8 cellular contexts compared by ENCODE assay signal in the genomic region with DNA sequence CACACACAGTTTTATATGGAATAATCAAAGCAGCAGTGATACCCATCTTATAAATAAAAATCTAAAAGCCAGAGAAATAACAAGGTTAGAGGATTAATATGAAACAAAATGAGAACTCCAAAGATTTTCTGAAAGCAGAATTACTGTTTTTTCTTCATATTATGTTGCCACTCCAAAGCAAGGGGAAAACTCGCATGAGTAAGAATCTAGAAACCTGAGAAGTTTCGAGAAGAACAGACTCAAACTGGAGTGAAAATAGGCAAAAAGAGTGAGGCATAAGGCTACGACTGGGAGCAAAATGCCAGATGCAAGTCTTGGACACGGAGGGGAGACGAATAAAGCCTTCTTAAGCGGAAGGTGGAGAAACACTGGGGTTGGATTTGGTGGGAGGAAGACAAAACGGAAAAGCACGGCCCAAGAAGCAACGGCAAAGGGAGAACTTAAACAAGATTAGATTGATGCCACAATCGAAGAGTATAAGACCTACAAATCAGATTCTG. TPM values are rescaled to one million over a fixed set of nuclear protein-coding genes. Genes with fewer than 3 reads are reported as not detected.
DNase-seq lines count a peak whose midpoint lies in the region; ATAC-seq and TF ChIP-seq lines count a peak whose summit lies in the region.

No MANE protein-coding gene starts in this region.

- H3K36me3 ChIP-seq in PC-9 (ENCODE audit: low read depth) (0 out of 2 replicates have a peak, but pooled peaks cover 6% of the 10 kb centered on the region), endocrine pancreas (ENCODE audit: control insufficient read depth, insufficient read depth, low read length) (no peaks in the 10 kb centered on the region)

- peak overlapping the region; percentile 90 for H2AFZ ChIP-seq in PC-9

- CTCF ChIA-PET in PC-9 (lab: Charles Lee), result interaction anchor here (0.6 to 1.1 kb wide), 2 partner anchors 38 to 142 kb away, joined by 3 to 9 read pairs; no protein-coding TSS in a partner anchor

- H3K9me3 ChIP-seq in PC-9 (ENCODE audit: insufficient read depth, low read depth) (no peaks in the 10 kb centered on the region), endocrine pancreas (ENCODE audit: control insufficient read depth, low read length) (no peaks in the 10 kb centered on the region)

- TF ChIP-seq CTCF in PC-9 (conservative IDR thresholded peaks at IDR 0.05) (no peak), neural crest cell (conservative IDR thresholded peaks at IDR 0.05) (no peak)

- no peaks in the 10 kb centered on the region for H3K36me3 Mint-ChIP-seq in neural crest cell (ENCODE audit: low read depth)

- H4K20me1 ChIP-seq in PC-9 (ENCODE audit: insufficient read depth), result peaks cover 17% of the 10 kb centered on the region; the same call in 1 of the 2 replicates

- DNase-seq in NCI-H82 (lab: John Stamatoyannopoulos, UW) (peak; percentile 75), NCI-H82 treated with DMSO at 0.1 percent for 48 hours (lab: John Stamatoyannopoulos, UW; ENCODE audit: unreplicated experiment) (no peak), PC-9 (no peak), neural crest cell (ENCODE audit: low read depth, low spot score) (no peak), EL (no peak)
- DNase-seq in NK-92 treated with Interleukin-12 subunit alpha and Interleukin-12 subunit beta, amount 100 ng/mL, for 24 hours (lab: John Stamatoyannopoulos, UW), result no peak

- H3K4me1 ChIP-seq in PC-9 (replicated peaks; ENCODE audit: insufficient read depth), result peaks cover 23% of the 10 kb centered on the region
- H3K4me1 ChIP-seq in endocrine pancreas (ENCODE audit: control insufficient read depth, insufficient read depth, low read length), result peaks cover 13% of the 10 kb centered on the region

- H3F3A ChIP-seq in PC-9 (ENCODE audit: insufficient read depth, low read depth), result peaks cover 13% of the 10 kb centered on the region

- peak overlapping the region; percentile 87 for H3K27ac ChIP-seq in PC-9

- intact Hi-C loops in PC-9 (cut with micrococcal nuclease; ENCODE audit: unreplicated experiment), result no loop called here

- H3K9ac ChIP-seq in endocrine pancreas (ENCODE audit: control insufficient read depth, insufficient read depth, low read length), result peak overlapping the region; percentile 100

- no peak for ATAC-seq in HG03196 (IDR thresholded peaks at IDR 0.05; ENCODE audit: unreplicated experiment)

- H3K4me2 ChIP-seq in PC-9, result peak overlapping the region; percentile 88

- peak overlapping the region; percentile 97 for H3K4me3 Mint-ChIP-seq in neural crest cell

- POLR2A ChIA-PET in PC-9 (lab: Charles Lee; ENCODE audit: unreplicated experiment), result interaction anchor here (0.6 to 1.1 kb wide), 9 partner anchors 13 to 1466 kb away, joined by 3 to 8 read pairs (median 4); no protein-coding TSS in a partner anchor

- H3K4me1 Mint-ChIP-seq in neural crest cell, result peaks cover 42% of the 10 kb centered on the region

- BruUV-seq in PC-9 (replicated peaks; lab: Mats Ljungman, UMichigan), result no TSS peak

- H3K9me3 Mint-ChIP-seq in neural crest cell, result no peaks in the 10 kb centered on the region

- no peaks in the 10 kb centered on the region for H3K27me3 ChIP-seq in PC-9 (ENCODE audit: insufficient read depth, low read depth)
- H3K27me3 ChIP-seq in endocrine pancreas (ENCODE audit: control insufficient read depth, insufficient read depth, low read length), result no peaks in the 10 kb centered on the region

- H3K27ac Mint-ChIP-seq in neural crest cell (ENCODE audit: unreplicated experiment), result peak overlapping the region; percentile 100

- peaks cover 15% of the 10 kb centered on the region for H3K27me3 Mint-ChIP-seq in neural crest cell (ENCODE audit: low read depth)

- H3K9me2 ChIP-seq in PC-9 (ENCODE audit: insufficient read depth), result no peaks in the 10 kb centered on the region

- peaks cover 52% of the 10 kb centered on the region for H3K79me2 ChIP-seq in PC-9 (ENCODE audit: low read depth)

- H3K4me3 ChIP-seq in PC-9 (peak overlapping the region; percentile 88), endocrine pancreas (ENCODE audit: control insufficient read depth, insufficient read depth, low read length) (peak overlapping the region; percentile 98)

RNA-seq across cellular contexts. Expression of a gene that starts 0.9 kb away (rescaled TPM):
- 56.6 and 59.2 TPM in 2 replicates for total RNA-seq in PC-9 (2021)
- total RNA-seq in neural crest cell, result 67.5 and 68.7 TPM in 2 replicates
